In genomic region chr16:14572535-14572934, GRCh38 we compare ENCODE assay signal across 34 cellular contexts.
"Had no signal": no experiment of that assay in that cellular context is flagged by ENCODE, and none has a peak within 500 bp of the region (broad histone marks: within the 10 kb centered on the region; RNA-seq: fewer than 3 reads in every experiment).

No MANE protein-coding gene starts in this region.

- H3K27me3 Mint-ChIP-seq: activated B cell treated with CpG ODN at 0.5 μM for 24 hours; activated CD4-positive, alpha-beta memory T cell treated with anti-CD3 and anti-CD28 coated beads for 36 hours; activated CD4-positive, alpha-beta T cell treated with anti-CD3 and anti-CD28 coated beads, Interleukin-2, amount 10 ng/mL, durations not matched to agents 24 days and 14 days; activated CD8-positive, alpha-beta memory T cell treated with anti-CD3 and anti-CD28 coated beads, Interleukin-2, amount 10 ng/mL, durations not matched to agents 7 days and 5 days; activated naive CD4-positive, alpha-beta T cell treated with anti-CD3 and anti-CD28 coated beads, Interleukin-2, amount 10 ng/mL, durations not matched to agents 7 days and 5 days; activated naive CD4-positive, alpha-beta T cell treated with anti-CD3 and anti-CD28 coated beads, Interleukin-2, amount 50 U/mL, for 24 hours; activated naive CD8-positive, alpha-beta T cell; activated naive CD8-positive, alpha-beta T cell treated with anti-CD3 and anti-CD28 coated beads, Interleukin-2, amount 10 ng/mL, durations not matched to agents 7 days and 5 days; activated naive CD8-positive, alpha-beta T cell treated with anti-CD3 and anti-CD28 coated beads, Interleukin-2, amount 50 U/mL, for 24 hours; activated T-cell treated with anti-CD3 and anti-CD28 coated beads, Interleukin-2, amount 50 U/mL, for 24 hours had no signal

- ATAC-seq: activated CD8-positive, alpha-beta memory T cell treated with anti-CD3 and anti-CD28 coated beads, Interleukin-2, amount 10 ng/mL, durations not matched to agents 7 days and 5 days; activated CD8-positive, alpha-beta T cell treated with anti-CD3 and anti-CD28 coated beads, Interleukin-2, amount 10 ng/mL, durations not matched to agents 7 days and 5 days; activated naive CD8-positive, alpha-beta T cell treated with anti-CD3 and anti-CD28 coated beads, Interleukin-2, amount 50 U/mL, for 24 hours had no signal

- H3K27ac Mint-ChIP-seq: activated B cell treated with CpG ODN at 0.5 μM for 24 hours; activated CD4-positive, alpha-beta memory T cell treated with anti-CD3 and anti-CD28 coated beads for 36 hours; activated CD4-positive, alpha-beta T cell treated with anti-CD3 and anti-CD28 coated beads, Interleukin-2, amount 10 ng/mL, durations not matched to agents 24 days and 14 days; activated CD8-positive, alpha-beta memory T cell treated with anti-CD3 and anti-CD28 coated beads, Interleukin-2, amount 10 ng/mL, durations not matched to agents 7 days and 5 days; activated CD8-positive, alpha-beta T cell treated with anti-CD3 and anti-CD28 coated beads, Interleukin-2, amount 10 ng/mL, durations not matched to agents 7 days and 5 days; activated naive CD4-positive, alpha-beta T cell treated with anti-CD3 and anti-CD28 coated beads, Interleukin-2, amount 10 ng/mL, durations not matched to agents 7 days and 5 days; activated naive CD4-positive, alpha-beta T cell treated with anti-CD3 and anti-CD28 coated beads, Interleukin-2, amount 50 U/mL, for 24 hours; activated naive CD8-positive, alpha-beta T cell; activated naive CD8-positive, alpha-beta T cell treated with anti-CD3 and anti-CD28 coated beads, Interleukin-2, amount 10 ng/mL, durations not matched to agents 7 days and 5 days; activated naive CD8-positive, alpha-beta T cell treated with anti-CD3 and anti-CD28 coated beads, Interleukin-2, amount 50 U/mL, for 24 hours; activated T-cell treated with anti-CD3 and anti-CD28 coated beads, Interleukin-2, amount 50 U/mL, for 24 hours; activated T-helper 2 cell treated with anti-CD3 and anti-CD28 coated beads, Interferon-gamma antibody, Interleukin-2, Interleukin-4, amounts not matched to agents 10 μg/mL and 5 μg/mL and 100 μg/mL, durations not matched to agents 14 hours and 24 hours and 36 hours; brain; T-helper 1 cell treated with Interleukin-12 subunit alpha and Interleukin-12 subunit beta and Interleukin-4 antibody, amounts not matched to agents 30 μg/mL and 1 μg/mL, for 36 hours; T-helper 2 cell treated with Interferon-gamma antibody and Interleukin-4, amounts not matched to agents 5 μg/mL and 100 μg/mL, for 36 hours had no signal

- H3K4me3 Mint-ChIP-seq: activated B cell treated with CpG ODN at 0.5 μM for 24 hours; activated CD4-positive, alpha-beta memory T cell treated with anti-CD3 and anti-CD28 coated beads for 36 hours; activated CD4-positive, alpha-beta T cell treated with anti-CD3 and anti-CD28 coated beads, Interleukin-2, amount 10 ng/mL, durations not matched to agents 24 days and 14 days; activated CD8-positive, alpha-beta memory T cell treated with anti-CD3 and anti-CD28 coated beads, Interleukin-2, amount 10 ng/mL, durations not matched to agents 7 days and 5 days; activated CD8-positive, alpha-beta T cell treated with anti-CD3 and anti-CD28 coated beads, Interleukin-2, amount 10 ng/mL, durations not matched to agents 7 days and 5 days; activated naive CD4-positive, alpha-beta T cell treated with anti-CD3 and anti-CD28 coated beads, Interleukin-2, amount 10 ng/mL, durations not matched to agents 7 days and 5 days; activated naive CD4-positive, alpha-beta T cell treated with anti-CD3 and anti-CD28 coated beads, Interleukin-2, amount 50 U/mL, for 24 hours; activated naive CD8-positive, alpha-beta T cell; activated naive CD8-positive, alpha-beta T cell treated with anti-CD3 and anti-CD28 coated beads, Interleukin-2, amount 10 ng/mL, durations not matched to agents 7 days and 5 days; activated naive CD8-positive, alpha-beta T cell treated with anti-CD3 and anti-CD28 coated beads, Interleukin-2, amount 50 U/mL, for 24 hours; activated T-cell treated with anti-CD3 and anti-CD28 coated beads, Interleukin-2, amount 50 U/mL, for 24 hours; brain; T-helper 1 cell treated with Interleukin-12 subunit alpha and Interleukin-12 subunit beta and Interleukin-4 antibody, amounts not matched to agents 30 μg/mL and 1 μg/mL, for 36 hours; T-helper 2 cell treated with Interferon-gamma antibody and Interleukin-4, amounts not matched to agents 5 μg/mL and 100 μg/mL, for 36 hours had no signal

- H3K9me3 Mint-ChIP-seq: activated B cell treated with CpG ODN at 0.5 μM for 24 hours; activated CD4-positive, alpha-beta memory T cell treated with anti-CD3 and anti-CD28 coated beads for 36 hours; activated CD4-positive, alpha-beta T cell treated with anti-CD3 and anti-CD28 coated beads, Interleukin-2, amount 10 ng/mL, durations not matched to agents 24 days and 14 days; activated naive CD4-positive, alpha-beta T cell treated with anti-CD3 and anti-CD28 coated beads, Interleukin-2, amount 10 ng/mL, durations not matched to agents 7 days and 5 days; activated naive CD4-positive, alpha-beta T cell treated with anti-CD3 and anti-CD28 coated beads, Interleukin-2, amount 50 U/mL, for 24 hours; activated naive CD8-positive, alpha-beta T cell treated with anti-CD3 and anti-CD28 coated beads, Interleukin-2, amount 50 U/mL, for 24 hours; activated T-helper 2 cell treated with anti-CD3 and anti-CD28 coated beads, Interferon-gamma antibody, Interleukin-2, Interleukin-4, amounts not matched to agents 10 μg/mL and 5 μg/mL and 100 μg/mL, durations not matched to agents 14 hours and 24 hours and 36 hours; T-helper 1 cell treated with Interleukin-12 subunit alpha and Interleukin-12 subunit beta and Interleukin-4 antibody, amounts not matched to agents 30 μg/mL and 1 μg/mL, for 36 hours had no signal

- H3K27ac ChIP-seq: ascending aorta, cardiac muscle cell, VCaP had no signal

- DNase-seq: activated B cell treated with CpG ODN at 0.5 μM for 24 hours; activated CD4-positive, alpha-beta memory T cell treated with anti-CD3 and anti-CD28 coated beads for 36 hours; activated CD4-positive, alpha-beta T cell treated with anti-CD3 and anti-CD28 coated beads for 4 hours; activated CD4-positive, alpha-beta T cell treated with anti-CD3 and anti-CD28 coated beads, Interleukin-2, amount 10 ng/mL, durations not matched to agents 24 days and 14 days; activated CD4-positive, alpha-beta T cell treated with anti-CD3 and anti-CD28 coated beads, Interleukin-2, amount 50 U/mL, for 1 hour; activated CD4-positive, alpha-beta T cell treated with anti-CD3 and anti-CD28 coated beads, Interleukin-2, amount 50 U/mL, for 4 hours; activated CD4-positive, CD25-positive, alpha-beta regulatory T cell treated with anti-CD3 and anti-CD28 coated beads, Interleukin-2, amount 50 U/mL, for 72 hours; activated CD8-positive, alpha-beta memory T cell treated with anti-CD3 and anti-CD28 coated beads for 24 hours; activated CD8-positive, alpha-beta memory T cell treated with anti-CD3 and anti-CD28 coated beads, Interleukin-2, amount 10 ng/mL, durations not matched to agents 7 days and 5 days; activated CD8-positive, alpha-beta memory T cell treated with anti-CD3 and anti-CD28 coated beads, Interleukin-2, amount 50 U/mL, for 48 hours; activated CD8-positive, alpha-beta T cell treated with anti-CD3 and anti-CD28 coated beads, Interleukin-2, amount 10 ng/mL, durations not matched to agents 7 days and 5 days; activated effector memory CD4-positive, alpha-beta T cell treated with Interleukin-2 at 50 U/mL for 16 hours; activated gamma-delta T cell; activated naive CD4-positive, alpha-beta T cell treated with anti-CD3 and anti-CD28 coated beads, Interleukin-2, amount 10 ng/mL, durations not matched to agents 7 days and 5 days; activated naive CD4-positive, alpha-beta T cell treated with Interleukin-2 at 50 U/mL for 16 hours; activated naive CD8-positive, alpha-beta T cell treated with anti-CD3 and anti-CD28 coated beads, Interleukin-2, amount 10 ng/mL, durations not matched to agents 7 days and 5 days; activated naive CD8-positive, alpha-beta T cell treated with anti-CD3 and anti-CD28 coated beads, Interleukin-2, amount 50 U/mL, for 24 hours; activated T-cell treated with anti-CD3 and anti-CD28 coated beads, Interleukin-2, amount 50 U/mL, for 24 hours; activated T-cell treated with anti-CD3 and anti-CD28 coated beads, Interleukin-2, amount 50 U/mL, for 48 hours; amygdala; anterior cingulate cortex; caudate nucleus; T-helper 1 cell; T-helper 2 cell; T-helper 9 cell had no signal

- H3K4me1 Mint-ChIP-seq: activated B cell treated with CpG ODN at 0.5 μM for 24 hours; activated naive CD4-positive, alpha-beta T cell treated with anti-CD3 and anti-CD28 coated beads, Interleukin-2, amount 50 U/mL, for 24 hours; activated naive CD8-positive, alpha-beta T cell treated with anti-CD3 and anti-CD28 coated beads, Interleukin-2, amount 10 ng/mL, durations not matched to agents 7 days and 5 days; brain had no signal

- H3K4me3 ChIP-seq: ascending aorta, cardiac muscle cell had no signal

- H3K9me3 ChIP-seq: ascending aorta had no signal

- H3K27me3 ChIP-seq: ascending aorta, cardiac muscle cell had no signal

- H3K4me1 ChIP-seq: ascending aorta had no signal
